19 cellular contexts compared by ENCODE assay signal in the genomic region with DNA sequence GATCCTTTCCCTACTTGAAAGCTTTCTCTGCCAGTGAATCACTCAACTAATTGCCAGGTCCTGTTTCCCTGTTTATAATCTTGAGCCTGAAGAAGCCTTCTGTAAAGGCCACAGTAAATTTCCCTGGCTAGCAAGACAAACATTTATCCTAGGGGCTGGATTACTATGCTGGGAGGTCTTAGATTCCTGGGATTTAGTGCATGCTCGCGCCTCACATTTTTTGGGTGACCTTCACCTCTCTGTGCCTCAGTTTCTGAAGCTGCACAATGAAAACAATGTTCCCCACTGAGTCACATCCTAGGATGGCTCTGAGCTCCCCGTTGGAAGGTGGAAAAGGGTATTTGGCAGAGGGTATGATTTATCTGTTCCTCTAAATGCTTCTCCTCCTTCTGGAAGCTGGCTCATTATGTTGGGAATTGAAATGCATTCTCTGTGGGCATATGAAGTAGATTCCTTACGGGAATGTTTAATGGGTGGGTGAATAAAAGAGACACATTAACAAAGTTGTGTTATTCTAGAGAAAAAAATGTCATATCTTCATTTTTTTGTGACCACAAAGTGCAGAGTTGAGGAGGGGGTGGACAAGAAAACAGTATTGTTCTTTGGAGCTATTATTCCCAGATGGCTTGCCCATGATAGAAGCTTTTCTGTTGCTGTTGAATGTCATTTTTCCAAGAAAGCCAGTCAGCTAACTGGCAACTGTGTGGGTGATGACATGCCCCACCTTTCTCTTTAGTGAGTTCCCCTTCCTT. TPM values are rescaled to one million over a fixed set of nuclear protein-coding genes. Genes with fewer than 3 reads are reported as not detected.
DNase-seq lines count a peak whose midpoint lies in the region; ATAC-seq, FAIRE-seq and TF ChIP-seq lines count a peak whose summit lies in the region.
"Had no signal": no experiment of that assay in that cellular context is flagged by ENCODE, and none has a peak within 500 bp of the region (broad histone marks: within the 10 kb centered on the region; RNA-seq: fewer than 3 reads in every experiment).

No MANE protein-coding gene starts in this region.

- H3K79me2 ChIP-seq in K562 (ENCODE audit: control insufficient read depth, insufficient read depth, low read length): no peaks in the 10 kb centered on the region

- no peaks in the 10 kb centered on the region for H3K36me3 Mint-ChIP-seq in mesothelial cell of epicardium

- intact Hi-C loops in K562 (cut with micrococcal nuclease): no loop called here

- no peaks in the 10 kb centered on the region for H3K9me1 ChIP-seq in K562 (ENCODE audit: control insufficient read depth, insufficient read depth, low read length)

- no peak for TF ChIP-seq POLR2A in K562 (conservative IDR thresholded peaks at IDR 0.05)

- no peaks in the 10 kb centered on the region for H3K36me3 ChIP-seq in K562 (ENCODE audit: control insufficient read depth, insufficient read depth, low read length)

- H3K4me1 ChIP-seq in K562 (replicated peaks in 1 of 2; ENCODE audit: control insufficient read depth in 2 of 2, insufficient read depth in 2 of 2, low read length in 2 of 2) (peaks cover 32 to 61% of the 10 kb centered on the region in 2 experiments), foreskin keratinocyte (no peaks in the 10 kb centered on the region)

- H3K27ac ChIP-seq in K562 (ENCODE audit: extremely low read depth, low read depth, low read length): peak overlapping the region; percentile 18; the same call in 1 of the 3 replicates
- no peak overlapping the region for H3K27ac ChIP-seq in foreskin keratinocyte

- in situ Hi-C loops in K562 (cut with MboI): no loop called here

- no peaks in the 10 kb centered on the region for H4K20me1 ChIP-seq in K562 (replicated peaks; ENCODE audit: control insufficient read depth, insufficient read depth, low read length)

- POLR2A ChIA-PET in AG04449 (lab: Yijun Ruan, JAX) (interaction anchor here (0.6 to 2.0 kb wide), 21 partner anchors 11 to 710 kb away, joined by 3 to 8 read pairs (median 3); a partner anchor contains a TSS), K562 (lab: Yijun Ruan, JAX) (interaction anchor here (1.2 to 5.4 kb wide), 4 partner anchors 7 to 35 kb away, joined by 3 to 22 read pairs (median 22); no protein-coding TSS in a partner anchor)

- TF ChIP-seq EP300 in K562 (IDR thresholded peaks at IDR 0.05; ENCODE audit: low read length): no peak; the same call in 1 of the 2 replicates

- no peaks in the 10 kb centered on the region for H3K27me3 Mint-ChIP-seq in mesothelial cell of epicardium (ENCODE audit: low read depth)

- CTCF ChIA-PET in AG04449 (lab: Yijun Ruan, JAX) (interaction anchor here (0.8 to 10.0 kb wide), 8 partner anchors 7 to 257 kb away, joined by 3 to 75 read pairs (median 16); no protein-coding TSS in a partner anchor), K562 (lab: Yijun Ruan, JAX; ENCODE audit: low intra/inter-chr PET ratio) (no interaction called here)

- no TSS peak for BruUV-seq in K562 (replicated peaks; lab: Mats Ljungman, UMichigan)

- DNase-seq in AG04449 (ENCODE audit: low read depth, low spot score) (peak; percentile 97), HTR-8/SVneo (ENCODE audit: insufficient read length, low spot score) (peak; percentile 33), K562 (ENCODE audit: extremely low read depth in 1 of 4, low spot score in 3 of 4) (no peak), mesothelial cell of epicardium (ENCODE audit: low spot score in 2 of 2, unreplicated experiment in 2 of 2) (no peak), NCI-H187 treated with DMSO at 0.1 percent for 48 hours (lab: John Stamatoyannopoulos, UW) (no peak), HUDEP-2 (lab: John Stamatoyannopoulos, UW; ENCODE audit: unreplicated experiment in 76 of 76) (no peak), NCI-H82 treated with DMSO at 0.1 percent for 48 hours (lab: John Stamatoyannopoulos, UW; ENCODE audit: unreplicated experiment) (no peak), foreskin keratinocyte (no peak)
- DNase-seq: activated CD8-positive, alpha-beta T cell treated with anti-CD3 and anti-CD28 coated beads, Interleukin-2, amount 10 ng/mL, durations not matched to agents 7 days and 5 days; activated gamma-delta T cell treated with Interleukin-2 at 50 U/mL for 16 hours; AML-193; DND-41; kidney; NCI-H2081; PC-3; stimulated activated CD8-positive, alpha-beta memory T cell treated with anti-CD3 and anti-CD28 coated beads, Interleukin-4, amount 100 ng/mL, for 48 hours; T-helper 9 cell had no signal

- H3K27me3 ChIP-seq in K562 (ENCODE audit: control insufficient read depth in 2 of 2, insufficient read depth in 2 of 2, low read length in 2 of 2) (no peaks in the 10 kb centered on the region), foreskin keratinocyte (no peaks in the 10 kb centered on the region)

- 65% methylated on average over 4 of the region's 4 CpGs for WGBS in K562 (ENCODE audit: insufficient coverage, low coverage, missing lambda C conversion rate)

- no peaks in the 10 kb centered on the region for H3K9me3 Mint-ChIP-seq in mesothelial cell of epicardium
- H3K9me3 Mint-ChIP-seq: neural crest cell had no signal

- no peak overlapping the region for H3K4me3 Mint-ChIP-seq in mesothelial cell of epicardium
- H3K4me3 Mint-ChIP-seq: activated CD8-positive, alpha-beta T cell treated with anti-CD3 and anti-CD28 coated beads, Interleukin-2, amount 10 ng/mL, durations not matched to agents 7 days and 5 days; neural crest cell had no signal

- ATAC-seq in K562: no peak
- ATAC-seq in foreskin keratinocyte: no peak
- ATAC-seq: activated CD8-positive, alpha-beta T cell treated with anti-CD3 and anti-CD28 coated beads, Interleukin-2, amount 10 ng/mL, durations not matched to agents 7 days and 5 days; PC-3 had no signal

- H3K4me2 ChIP-seq in K562 (ENCODE audit: insufficient read depth, low read length): peak overlapping the region; percentile 9; the same call in 1 of the 2 replicates

- no peak overlapping the region; a peak in 1 of 4 replicates for H3K9ac ChIP-seq in K562 (ENCODE audit: insufficient read depth in 1 of 2, low read depth in 2 of 2, low read length in 2 of 2)

- no peak for FAIRE-seq in HTR-8/SVneo (lab: Jason Lieb, UNC)
- no peak for FAIRE-seq in K562 (lab: Jason Lieb, UNC)
- FAIRE-seq: GM18507, kidney had no signal

- H3K9me3 ChIP-seq in K562 (replicated peaks; ENCODE audit: control insufficient read depth, insufficient read depth, low read depth, low read length): no peaks in the 10 kb centered on the region

- H3K4me3 ChIP-seq in AG04449 (ENCODE audit: low read depth, low read length): no peak overlapping the region
- H3K4me3 ChIP-seq in K562: no peak overlapping the region

- TF ChIP-seq RAD21 in K562 (CRISPR knock-in tag; conservative IDR thresholded peaks at IDR 0.05 in 1 of 2, IDR thresholded peaks at IDR 0.05 in 1 of 2): no peak

- peak overlapping the region; percentile 65 for H3K27ac Mint-ChIP-seq in mesothelial cell of epicardium
- H3K27ac Mint-ChIP-seq: activated CD8-positive, alpha-beta T cell treated with anti-CD3 and anti-CD28 coated beads, Interleukin-2, amount 10 ng/mL, durations not matched to agents 7 days and 5 days had no signal

- H2AFZ ChIP-seq in K562 (ENCODE audit: low read depth, low read length): peak overlapping the region; percentile 58

- TF ChIP-seq CTCF in AG04449 (IDR thresholded peaks at IDR 0.05; ENCODE audit: insufficient read depth, low read length, missing control alignments) (no peak), K562 (IDR thresholded peaks at IDR 0.05 in 2 of 3, conservative IDR thresholded peaks at IDR 0.05 in 1 of 3; ENCODE audit: insufficient read depth in 2 of 3, low read depth in 1 of 3, low read length in 3 of 3) (no peak), mesothelial cell of epicardium (IDR thresholded peaks at IDR 0.05; ENCODE audit: unreplicated experiment) (no peak), foreskin keratinocyte (conservative IDR thresholded peaks at IDR 0.05) (no peak)

- peaks cover 35% of the 10 kb centered on the region for H3K4me1 Mint-ChIP-seq in mesothelial cell of epicardium

RNA-seq across cellular contexts. Expression of a gene that starts 32.4 kb away (rescaled TPM):
- total RNA-seq in K562 (2011; cell fraction: chromatin; rRNA removed; ENCODE audit: low replicate concordance): 11.3 and 17.2 TPM in 2 replicates
- total RNA-seq in K562 (2011; cell fraction: nucleolus; rRNA removed): 7.4 and 9.3 TPM in 2 replicates
- total RNA-seq in K562 (2011; cell fraction: nucleoplasm; rRNA removed): 14.2 and 25.6 TPM in 2 replicates
- 32.6 and 33.8 TPM in 2 replicates for total RNA-seq in K562 (2014; rRNA removed)
- 64.7 and 73.9 TPM in 2 replicates for total RNA-seq in K562 (2014; rRNA removed; fragmentation: Illumina TruSeq; extraction: Trizol)
- 54.4 and 61.2 TPM in 2 replicates for total RNA-seq in K562 (2015; rRNA removed; fragmentation: Illumina TruSeq; extraction: Trizol)
- 38.5 and 46.4 TPM in 2 replicates for total RNA-seq in K562 (2021)
- 34.0 and 48.7 TPM in 2 replicates for polyA plus RNA-seq in K562 (2011; rRNA removed)
- polyA plus RNA-seq in K562 (2011; cell fraction: cytosol; rRNA removed): 3.6 and 12.9 TPM in 2 replicates
- 3.1 and 6.0 TPM in 2 replicates for polyA plus RNA-seq in K562 (2011; cell fraction: nucleus; rRNA removed)
- polyA plus RNA-seq in K562 (2012): 31.9 and 61.8 TPM in 2 replicates
- polyA plus RNA-seq in K562 (2014; fragmentation: Illumina TruSeq; extraction: Trizol): 48.6 and 55.2 TPM in 2 replicates
- polyA plus RNA-seq in K562 (2014; fragmentation: Nextera tagmentation; extraction: Ambion mirVana): 100 to 1,000 TPM; 180 to 203 TPM
- polyA plus RNA-seq in K562 (2014; rRNA removed): 61.6 and 75.1 TPM in 2 replicates
- 14.8 and 16.0 TPM in 2 replicates for polyA minus RNA-seq in K562 (2011; rRNA and poly(A)+ RNA removed)
- 4.3 and 6.0 TPM in 2 replicates for polyA minus RNA-seq in K562 (2011; cell fraction: cytosol; rRNA and poly(A)+ RNA removed)
- 5.5 and 7.6 TPM in 2 replicates for polyA minus RNA-seq in K562 (2011; cell fraction: nucleus; rRNA and poly(A)+ RNA removed)
- total RNA-seq in mesothelial cell of epicardium: 9.6 to 10.9 TPM (median 9.7 TPM) in 3 replicates
- 21.7 and 24.4 TPM in 2 replicates for total RNA-seq in foreskin keratinocyte
- 31.3 and 35.0 TPM in 2 replicates for polyA plus RNA-seq in foreskin keratinocyte

RNA-seq across cellular contexts. Expression of a gene that starts 32.6 kb away (rescaled TPM):
- 61.0 and 92.1 TPM in 2 replicates for total RNA-seq in K562 (2011; cell fraction: chromatin; rRNA removed; ENCODE audit: low replicate concordance)
- total RNA-seq in K562 (2011; cell fraction: nucleolus; rRNA removed): 32.5 and 33.7 TPM in 2 replicates
- total RNA-seq in K562 (2011; cell fraction: nucleoplasm; rRNA removed): 45.0 and 59.2 TPM in 2 replicates
- total RNA-seq in K562 (2014; rRNA removed): 51.8 and 54.1 TPM in 2 replicates
- total RNA-seq in K562 (2014; rRNA removed; fragmentation: Illumina TruSeq; extraction: Trizol): 41.2 and 49.8 TPM in 2 replicates
- 41.3 and 44.2 TPM in 2 replicates for total RNA-seq in K562 (2015; rRNA removed; fragmentation: Illumina TruSeq; extraction: Trizol)
- total RNA-seq in K562 (2021): 44.5 and 54.0 TPM in 2 replicates
- polyA plus RNA-seq in K562 (2011; rRNA removed): 25.1 and 25.5 TPM in 2 replicates
- 11.7 and 15.8 TPM in 2 replicates for polyA plus RNA-seq in K562 (2011; cell fraction: cytosol; rRNA removed)
- 76.2 and 81.9 TPM in 2 replicates for polyA plus RNA-seq in K562 (2011; cell fraction: nucleus; rRNA removed)
- polyA plus RNA-seq in K562 (2012): 41.7 and 44.5 TPM in 2 replicates
- 54.4 and 54.7 TPM in 2 replicates for polyA plus RNA-seq in K562 (2014; fragmentation: Illumina TruSeq; extraction: Trizol)
- 1 to 10 TPM; 3.8 to 4.1 TPM for polyA plus RNA-seq in K562 (2014; fragmentation: Nextera tagmentation; extraction: Ambion mirVana)
- polyA plus RNA-seq in K562 (2014; rRNA removed): 33.8 and 42.4 TPM in 2 replicates
- 30.9 and 32.3 TPM in 2 replicates for polyA minus RNA-seq in K562 (2011; rRNA and poly(A)+ RNA removed)
- 24.0 and 24.8 TPM in 2 replicates for polyA minus RNA-seq in K562 (2011; cell fraction: cytosol; rRNA and poly(A)+ RNA removed)
- polyA minus RNA-seq in K562 (2011; cell fraction: nucleus; rRNA and poly(A)+ RNA removed): 34.9 and 53.4 TPM in 2 replicates
- 47.5 to 52.0 TPM (median 47.8 TPM) in 3 replicates for total RNA-seq in mesothelial cell of epicardium
- 44.8 and 53.3 TPM in 2 replicates for total RNA-seq in foreskin keratinocyte
- polyA plus RNA-seq in foreskin keratinocyte: 23.7 and 26.1 TPM in 2 replicates

Comparison
In these comparisons a context has a peak if more than half of its experiments do, and no peak if none do; other contexts are left out.
1. DNase-seq: peak in AG04449 (single experiment) and HTR-8/SVneo (single experiment); none in K562 (0 of 4), mesothelial cell of epicardium (0 of 2), NCI-H187 treated with DMSO at 0.1 percent for 48 hours (single experiment), HUDEP-2 (0 of 76), NCI-H82 treated with DMSO at 0.1 percent for 48 hours (single experiment) and foreskin keratinocyte (0 of 2).